In the genomic region with DNA sequence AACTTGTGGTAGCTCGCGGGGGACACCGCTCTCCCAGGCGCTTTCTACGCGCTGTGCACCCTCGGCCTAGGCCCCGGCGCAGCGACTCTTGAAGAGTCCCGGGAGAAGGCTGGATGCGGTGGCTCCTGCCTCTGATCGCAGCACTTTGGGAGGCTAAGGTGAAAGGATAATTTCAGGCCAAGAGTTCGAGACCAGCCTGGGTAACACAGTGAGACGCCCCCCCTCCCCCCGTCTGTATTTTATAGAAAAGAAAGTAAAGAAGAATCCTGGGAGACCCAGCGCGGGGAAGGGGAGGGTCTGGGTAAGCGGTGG, we compare ENCODE assay signal across 3 cellular contexts.
TF ChIP-seq lines count a peak whose summit lies in the region.

No MANE protein-coding gene starts in this region.

TF ChIP-seq in SK-N-SH, 30 proteins besides CTCF, POLR2A, EP300 and RAD21:
- TF ChIP-seq ELF1 (IDR thresholded peaks at IDR 0.05) = no peak

TF ChIP-seq in SK-N-SH treated with all-trans-retinoic acid at 6 μM for 48 hours, 23 proteins besides CTCF, POLR2A, EP300 and RAD21:
- TF ChIP-seq ISL1 (CRISPR knock-in tag; IDR thresholded peaks at IDR 0.05) (no peak), SNAI2 (CRISPR knock-in tag; IDR thresholded peaks at IDR 0.05) (no peak), CSDC2 (CRISPR knock-in tag; IDR thresholded peaks at IDR 0.05) (no peak), ZNF70 (CRISPR knock-in tag; IDR thresholded peaks at IDR 0.05) (no peak), ZFP3 (CRISPR knock-in tag; IDR thresholded peaks at IDR 0.05) (no peak), PPARA (CRISPR knock-in tag; IDR thresholded peaks at IDR 0.05; ENCODE audit: borderline replicate concordance) (no peak), ZFP30 (CRISPR knock-in tag; IDR thresholded peaks at IDR 0.05) (no peak), RARB (CRISPR knock-in tag; IDR thresholded peaks at IDR 0.05) (no peak), BACH2 (CRISPR knock-in tag; IDR thresholded peaks at IDR 0.05; ENCODE audit: borderline replicate concordance) (no peak), OSR1 (CRISPR knock-in tag; IDR thresholded peaks at IDR 0.05) (no peak), ZNF565 (CRISPR knock-in tag; conservative IDR thresholded peaks at IDR 0.05; ENCODE audit: low read depth) (no peak), ZC3H10 (CRISPR knock-in tag; IDR thresholded peaks at IDR 0.05) (no peak), ESRRG (CRISPR knock-in tag; IDR thresholded peaks at IDR 0.05) (no peak), TCF4 (CRISPR knock-in tag; IDR thresholded peaks at IDR 0.05; ENCODE audit: borderline replicate concordance) (no peak), ARNTL (CRISPR knock-in tag; IDR thresholded peaks at IDR 0.05; ENCODE audit: borderline replicate concordance, low read depth) (no peak), TOX (CRISPR knock-in tag; IDR thresholded peaks at IDR 0.05; ENCODE audit: borderline replicate concordance) (no peak)
- TF ChIP-seq, protein P1, sequence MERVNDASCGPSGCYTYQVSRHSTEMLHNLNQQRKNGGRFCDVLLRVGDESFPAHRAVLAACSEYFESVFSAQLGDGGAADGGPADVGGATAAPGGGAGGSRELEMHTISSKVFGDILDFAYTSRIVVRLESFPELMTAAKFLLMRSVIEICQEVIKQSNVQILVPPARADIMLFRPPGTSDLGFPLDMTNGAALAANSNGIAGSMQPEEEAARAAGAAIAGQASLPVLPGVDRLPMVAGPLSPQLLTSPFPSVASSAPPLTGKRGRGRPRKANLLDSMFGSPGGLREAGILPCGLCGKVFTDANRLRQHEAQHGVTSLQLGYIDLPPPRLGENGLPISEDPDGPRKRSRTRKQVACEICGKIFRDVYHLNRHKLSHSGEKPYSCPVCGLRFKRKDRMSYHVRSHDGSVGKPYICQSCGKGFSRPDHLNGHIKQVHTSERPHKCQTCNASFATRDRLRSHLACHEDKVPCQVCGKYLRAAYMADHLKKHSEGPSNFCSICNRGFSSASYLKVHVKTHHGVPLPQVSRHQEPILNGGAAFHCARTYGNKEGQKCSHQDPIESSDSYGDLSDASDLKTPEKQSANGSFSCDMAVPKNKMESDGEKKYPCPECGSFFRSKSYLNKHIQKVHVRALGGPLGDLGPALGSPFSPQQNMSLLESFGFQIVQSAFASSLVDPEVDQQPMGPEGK (CRISPR knock-in tag; IDR thresholded peaks at IDR 0.05; ENCODE audit: borderline replicate concordance) = no peak
- TF ChIP-seq, protein P2, sequence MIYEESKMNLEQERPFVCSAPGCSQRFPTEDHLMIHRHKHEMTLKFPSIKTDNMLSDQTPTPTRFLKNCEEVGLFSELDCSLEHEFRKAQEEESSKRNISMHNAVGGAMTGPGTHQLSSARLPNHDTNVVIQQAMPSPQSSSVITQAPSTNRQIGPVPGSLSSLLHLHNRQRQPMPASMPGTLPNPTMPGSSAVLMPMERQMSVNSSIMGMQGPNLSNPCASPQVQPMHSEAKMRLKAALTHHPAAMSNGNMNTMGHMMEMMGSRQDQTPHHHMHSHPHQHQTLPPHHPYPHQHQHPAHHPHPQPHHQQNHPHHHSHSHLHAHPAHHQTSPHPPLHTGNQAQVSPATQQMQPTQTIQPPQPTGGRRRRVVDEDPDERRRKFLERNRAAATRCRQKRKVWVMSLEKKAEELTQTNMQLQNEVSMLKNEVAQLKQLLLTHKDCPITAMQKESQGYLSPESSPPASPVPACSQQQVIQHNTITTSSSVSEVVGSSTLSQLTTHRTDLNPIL (CRISPR knock-in tag; IDR thresholded peaks at IDR 0.05; ENCODE audit: low read depth) = no peak
- TF ChIP-seq, protein P3, sequence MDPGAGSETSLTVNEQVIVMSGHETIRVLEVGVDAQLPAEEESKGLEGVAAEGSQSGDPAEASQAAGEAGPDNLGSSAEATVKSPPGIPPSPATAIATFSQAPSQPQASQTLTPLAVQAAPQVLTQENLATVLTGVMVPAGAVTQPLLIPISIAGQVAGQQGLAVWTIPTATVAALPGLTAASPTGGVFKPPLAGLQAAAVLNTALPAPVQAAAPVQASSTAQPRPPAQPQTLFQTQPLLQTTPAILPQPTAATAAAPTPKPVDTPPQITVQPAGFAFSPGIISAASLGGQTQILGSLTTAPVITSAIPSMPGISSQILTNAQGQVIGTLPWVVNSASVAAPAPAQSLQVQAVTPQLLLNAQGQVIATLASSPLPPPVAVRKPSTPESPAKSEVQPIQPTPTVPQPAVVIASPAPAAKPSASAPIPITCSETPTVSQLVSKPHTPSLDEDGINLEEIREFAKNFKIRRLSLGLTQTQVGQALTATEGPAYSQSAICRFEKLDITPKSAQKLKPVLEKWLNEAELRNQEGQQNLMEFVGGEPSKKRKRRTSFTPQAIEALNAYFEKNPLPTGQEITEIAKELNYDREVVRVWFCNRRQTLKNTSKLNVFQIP (CRISPR knock-in tag; IDR thresholded peaks at IDR 0.05; ENCODE audit: borderline replicate concordance, low read depth) = no peak
- TF ChIP-seq, protein P4, sequence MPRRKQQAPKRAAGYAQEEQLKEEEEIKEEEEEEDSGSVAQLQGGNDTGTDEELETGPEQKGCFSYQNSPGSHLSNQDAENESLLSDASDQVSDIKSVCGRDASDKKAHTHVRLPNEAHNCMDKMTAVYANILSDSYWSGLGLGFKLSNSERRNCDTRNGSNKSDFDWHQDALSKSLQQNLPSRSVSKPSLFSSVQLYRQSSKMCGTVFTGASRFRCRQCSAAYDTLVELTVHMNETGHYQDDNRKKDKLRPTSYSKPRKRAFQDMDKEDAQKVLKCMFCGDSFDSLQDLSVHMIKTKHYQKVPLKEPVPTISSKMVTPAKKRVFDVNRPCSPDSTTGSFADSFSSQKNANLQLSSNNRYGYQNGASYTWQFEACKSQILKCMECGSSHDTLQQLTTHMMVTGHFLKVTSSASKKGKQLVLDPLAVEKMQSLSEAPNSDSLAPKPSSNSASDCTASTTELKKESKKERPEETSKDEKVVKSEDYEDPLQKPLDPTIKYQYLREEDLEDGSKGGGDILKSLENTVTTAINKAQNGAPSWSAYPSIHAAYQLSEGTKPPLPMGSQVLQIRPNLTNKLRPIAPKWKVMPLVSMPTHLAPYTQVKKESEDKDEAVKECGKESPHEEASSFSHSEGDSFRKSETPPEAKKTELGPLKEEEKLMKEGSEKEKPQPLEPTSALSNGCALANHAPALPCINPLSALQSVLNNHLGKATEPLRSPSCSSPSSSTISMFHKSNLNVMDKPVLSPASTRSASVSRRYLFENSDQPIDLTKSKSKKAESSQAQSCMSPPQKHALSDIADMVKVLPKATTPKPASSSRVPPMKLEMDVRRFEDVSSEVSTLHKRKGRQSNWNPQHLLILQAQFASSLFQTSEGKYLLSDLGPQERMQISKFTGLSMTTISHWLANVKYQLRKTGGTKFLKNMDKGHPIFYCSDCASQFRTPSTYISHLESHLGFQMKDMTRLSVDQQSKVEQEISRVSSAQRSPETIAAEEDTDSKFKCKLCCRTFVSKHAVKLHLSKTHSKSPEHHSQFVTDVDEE (CRISPR knock-in tag; IDR thresholded peaks at IDR 0.05) = no peak
TF ChIP-seq in SK-N-SH treated with all-trans-retinoic acid at 6 μM for 48 hours: peak in this region for 0.

TF ChIP-seq in HepG2, 621 proteins besides CTCF, POLR2A, EP300 and RAD21:
- TF ChIP-seq ZFP36L1 (CRISPR knock-in tag; IDR thresholded peaks at IDR 0.05) (peak; percentile 5; the same call in 1 of the 2 replicates), KDM5A (IDR thresholded peaks at IDR 0.05; ENCODE audit: borderline replicate concordance, low read length) (no peak), KAT7 (CRISPR knock-in tag; IDR thresholded peaks at IDR 0.05; ENCODE audit: borderline replicate concordance) (no peak), ZMYM2 (CRISPR knock-in tag; IDR thresholded peaks at IDR 0.05) (peak; percentile 69), TCF7L2 (IDR thresholded peaks at IDR 0.05; ENCODE audit: low read depth, low read length) (no peak), ZBTB1 (CRISPR knock-in tag; IDR thresholded peaks at IDR 0.05; ENCODE audit: borderline replicate concordance) (0 out of 2 replicates have a peak, but pooled peaks have one; percentile 22), ZNF878 (CRISPR knock-in tag; IDR thresholded peaks at IDR 0.05) (peak; percentile 5; the same call in 1 of the 2 replicates), IKZF1 (IDR thresholded peaks at IDR 0.05) (no peak), NPAS2 (CRISPR knock-in tag; IDR thresholded peaks at IDR 0.05; ENCODE audit: borderline replicate concordance) (0 out of 2 replicates have a peak, but pooled peaks have one; percentile 12), TBL1XR1 (IDR thresholded peaks at IDR 0.05; ENCODE audit: borderline replicate concordance, low read length, partially characterized antibody) (no peak), FOXO1 (CRISPR knock-in tag; IDR thresholded peaks at IDR 0.05) (no peak), ZMYM3 (CRISPR knock-in tag; IDR thresholded peaks at IDR 0.05) (peak; percentile 94), ZFY (CRISPR knock-in tag; IDR thresholded peaks at IDR 0.05) (no peak), ZNF747 (CRISPR knock-in tag; IDR thresholded peaks at IDR 0.05; ENCODE audit: borderline replicate concordance) (no peak), ADNP (CRISPR knock-in tag; IDR thresholded peaks at IDR 0.05) (peak; percentile 94; the same call in 1 of the 2 replicates), CHD2 (IDR thresholded peaks at IDR 0.05; ENCODE audit: low read depth, low read length) (0 out of 2 replicates have a peak, but pooled peaks have one; percentile 33), CHD4 (IDR thresholded peaks at IDR 0.05; ENCODE audit: borderline replicate concordance, low read length) (peak; percentile 70), ELF4 (CRISPR knock-in tag; IDR thresholded peaks at IDR 0.05; ENCODE audit: borderline replicate concordance) (0 out of 2 replicates have a peak, but pooled peaks have one; percentile 4), REPIN1 (CRISPR knock-in tag; IDR thresholded peaks at IDR 0.05; ENCODE audit: borderline replicate concordance, low read depth) (no peak), PCBP1 (IDR thresholded peaks at IDR 0.05; ENCODE audit: borderline replicate concordance, low read depth, low read length) (no peak), NR2F2 (IDR thresholded peaks at IDR 0.05; ENCODE audit: borderline replicate concordance, low read depth) (no peak), NFRKB (IDR thresholded peaks at IDR 0.05) (no peak)
- TF ChIP-seq, protein P5, sequence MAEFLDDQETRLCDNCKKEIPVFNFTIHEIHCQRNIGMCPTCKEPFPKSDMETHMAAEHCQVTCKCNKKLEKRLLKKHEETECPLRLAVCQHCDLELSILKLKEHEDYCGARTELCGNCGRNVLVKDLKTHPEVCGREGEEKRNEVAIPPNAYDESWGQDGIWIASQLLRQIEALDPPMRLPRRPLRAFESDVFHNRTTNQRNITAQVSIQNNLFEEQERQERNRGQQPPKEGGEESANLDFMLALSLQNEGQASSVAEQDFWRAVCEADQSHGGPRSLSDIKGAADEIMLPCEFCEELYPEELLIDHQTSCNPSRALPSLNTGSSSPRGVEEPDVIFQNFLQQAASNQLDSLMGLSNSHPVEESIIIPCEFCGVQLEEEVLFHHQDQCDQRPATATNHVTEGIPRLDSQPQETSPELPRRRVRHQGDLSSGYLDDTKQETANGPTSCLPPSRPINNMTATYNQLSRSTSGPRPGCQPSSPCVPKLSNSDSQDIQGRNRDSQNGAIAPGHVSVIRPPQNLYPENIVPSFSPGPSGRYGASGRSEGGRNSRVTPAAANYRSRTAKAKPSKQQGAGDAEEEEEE (CRISPR knock-in tag; IDR thresholded peaks at IDR 0.05; ENCODE audit: borderline replicate concordance) = 0 out of 2 replicates have a peak, but pooled peaks have one; percentile 38
- TF ChIP-seq, protein P6, sequence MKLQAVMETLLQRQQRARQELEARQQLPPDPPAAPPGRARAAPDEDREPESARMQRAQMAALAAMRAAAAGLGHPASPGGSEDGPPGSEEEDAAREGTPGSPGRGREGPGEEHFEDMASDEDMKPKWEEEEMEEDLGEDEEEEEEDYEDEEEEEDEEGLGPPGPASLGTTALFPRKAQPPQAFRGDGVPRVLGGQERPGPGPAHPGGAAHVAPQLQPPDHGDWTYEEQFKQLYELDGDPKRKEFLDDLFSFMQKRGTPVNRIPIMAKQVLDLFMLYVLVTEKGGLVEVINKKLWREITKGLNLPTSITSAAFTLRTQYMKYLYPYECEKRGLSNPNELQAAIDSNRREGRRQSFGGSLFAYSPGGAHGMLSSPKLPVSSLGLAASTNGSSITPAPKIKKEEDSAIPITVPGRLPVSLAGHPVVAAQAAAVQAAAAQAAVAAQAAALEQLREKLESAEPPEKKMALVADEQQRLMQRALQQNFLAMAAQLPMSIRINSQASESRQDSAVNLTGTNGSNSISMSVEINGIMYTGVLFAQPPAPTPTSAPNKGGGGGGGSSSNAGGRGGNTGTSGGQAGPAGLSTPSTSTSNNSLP (IDR thresholded peaks at IDR 0.05; ENCODE audit: low read depth, low read length) = no peak
- TF ChIP-seq, protein P7, sequence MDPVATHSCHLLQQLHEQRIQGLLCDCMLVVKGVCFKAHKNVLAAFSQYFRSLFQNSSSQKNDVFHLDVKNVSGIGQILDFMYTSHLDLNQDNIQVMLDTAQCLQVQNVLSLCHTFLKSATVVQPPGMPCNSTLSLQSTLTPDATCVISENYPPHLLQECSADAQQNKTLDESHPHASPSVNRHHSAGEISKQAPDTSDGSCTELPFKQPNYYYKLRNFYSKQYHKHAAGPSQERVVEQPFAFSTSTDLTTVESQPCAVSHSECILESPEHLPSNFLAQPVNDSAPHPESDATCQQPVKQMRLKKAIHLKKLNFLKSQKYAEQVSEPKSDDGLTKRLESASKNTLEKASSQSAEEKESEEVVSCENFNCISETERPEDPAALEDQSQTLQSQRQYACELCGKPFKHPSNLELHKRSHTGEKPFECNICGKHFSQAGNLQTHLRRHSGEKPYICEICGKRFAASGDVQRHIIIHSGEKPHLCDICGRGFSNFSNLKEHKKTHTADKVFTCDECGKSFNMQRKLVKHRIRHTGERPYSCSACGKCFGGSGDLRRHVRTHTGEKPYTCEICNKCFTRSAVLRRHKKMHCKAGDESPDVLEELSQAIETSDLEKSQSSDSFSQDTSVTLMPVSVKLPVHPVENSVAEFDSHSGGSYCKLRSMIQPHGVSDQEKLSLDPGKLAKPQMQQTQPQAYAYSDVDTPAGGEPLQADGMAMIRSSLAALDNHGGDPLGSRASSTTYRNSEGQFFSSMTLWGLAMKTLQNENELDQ (CRISPR knock-in tag; IDR thresholded peaks at IDR 0.05; ENCODE audit: borderline replicate concordance) = no peak
- TF ChIP-seq, protein P8, sequence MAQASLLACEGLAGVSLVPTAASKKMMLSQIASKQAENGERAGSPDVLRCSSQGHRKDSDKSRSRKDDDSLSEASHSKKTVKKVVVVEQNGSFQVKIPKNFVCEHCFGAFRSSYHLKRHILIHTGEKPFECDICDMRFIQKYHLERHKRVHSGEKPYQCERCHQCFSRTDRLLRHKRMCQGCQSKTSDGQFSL (CRISPR knock-in tag; IDR thresholded peaks at IDR 0.05) = peak; percentile 16; the same call in 1 of the 2 replicates
- TF ChIP-seq, protein P9, sequence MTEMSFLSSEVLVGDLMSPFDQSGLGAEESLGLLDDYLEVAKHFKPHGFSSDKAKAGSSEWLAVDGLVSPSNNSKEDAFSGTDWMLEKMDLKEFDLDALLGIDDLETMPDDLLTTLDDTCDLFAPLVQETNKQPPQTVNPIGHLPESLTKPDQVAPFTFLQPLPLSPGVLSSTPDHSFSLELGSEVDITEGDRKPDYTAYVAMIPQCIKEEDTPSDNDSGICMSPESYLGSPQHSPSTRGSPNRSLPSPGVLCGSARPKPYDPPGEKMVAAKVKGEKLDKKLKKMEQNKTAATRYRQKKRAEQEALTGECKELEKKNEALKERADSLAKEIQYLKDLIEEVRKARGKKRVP (CRISPR knock-in tag; IDR thresholded peaks at IDR 0.05) = 0 out of 4 replicates have a peak, but pooled peaks of 1 of the 2 experiments have one; percentile 9
